Comparison of ENCODE assay signal across 1 cellular context in the genomic region with DNA sequence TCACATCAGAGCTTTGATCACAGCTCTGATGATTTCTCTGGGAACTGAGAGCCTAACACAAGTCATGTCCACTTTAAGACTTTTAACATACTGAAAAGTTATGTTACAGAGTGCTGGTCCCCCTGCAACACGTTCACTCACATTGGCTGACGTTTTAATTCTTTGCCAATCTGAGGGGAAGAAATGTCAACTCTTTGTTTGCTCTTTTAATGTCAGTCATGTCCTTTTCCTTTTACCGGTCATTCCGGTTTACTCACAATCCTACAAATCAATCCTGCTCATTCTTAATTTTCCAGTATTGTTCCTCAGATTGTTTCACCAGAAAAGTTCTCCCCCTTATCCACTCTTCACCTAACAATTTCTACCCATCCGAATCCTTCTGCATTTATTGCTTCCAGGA.
TF ChIP-seq lines count a peak whose summit lies in the region.

No MANE protein-coding gene starts in this region.

TF ChIP-seq in HepG2, 621 proteins besides CTCF, POLR2A, EP300 and RAD21:
- TF ChIP-seq FOXK1 (CRISPR knock-in tag; IDR thresholded peaks at IDR 0.05; ENCODE audit: borderline replicate concordance, low read depth): no peak
- TF ChIP-seq SAP130 (CRISPR knock-in tag; IDR thresholded peaks at IDR 0.05; ENCODE audit: low read depth): peak; percentile 40; the same call in 1 of the 2 replicates
